27 cellular contexts compared by ENCODE assay signal in genomic region chr1:7640350-7640749, GRCh38.
"Had no signal": no experiment of that assay in that cellular context is flagged by ENCODE, and none has a peak within 500 bp of the region (broad histone marks: within the 10 kb centered on the region; RNA-seq: fewer than 3 reads in every experiment).

No MANE protein-coding gene starts in this region.

- H3K4me3 ChIP-seq: ascending aorta, esophagus squamous epithelium, gastroesophageal sphincter had no signal

- H3K4me3 Mint-ChIP-seq: activated CD4-positive, alpha-beta memory T cell treated with anti-CD3 and anti-CD28 coated beads, Interleukin-2, amount 10 ng/mL, durations not matched to agents 7 days and 5 days; activated CD4-positive, alpha-beta T cell treated with anti-CD3 and anti-CD28 coated beads, Interleukin-2, amount 10 ng/mL, durations not matched to agents 7 days and 5 days; activated naive CD4-positive, alpha-beta T cell treated with anti-CD3 and anti-CD28 coated beads, Interleukin-2, amount 10 ng/mL, durations not matched to agents 7 days and 5 days; activated naive CD8-positive, alpha-beta T cell treated with anti-CD3 and anti-CD28 coated beads, Interleukin-2, amount 10 ng/mL, durations not matched to agents 7 days and 5 days; activated T-cell treated with anti-CD3 and anti-CD28 coated beads, Interleukin-2, amount 50 U/mL, for 24 hours; activated T-cell treated with anti-CD3 and anti-CD28 coated beads, Interleukin-2, amount 50 U/mL, for 72 hours; central memory CD8-positive, alpha-beta T cell; effector memory CD8-positive, alpha-beta T cell; WTC11 had no signal

- H3K9me3 ChIP-seq: ascending aorta, esophagus squamous epithelium had no signal

- H3K27me3 ChIP-seq: ascending aorta, brain microvascular endothelial cell had no signal

- H3K27me3 Mint-ChIP-seq: activated CD4-positive, alpha-beta memory T cell treated with anti-CD3 and anti-CD28 coated beads, Interleukin-2, amount 10 ng/mL, durations not matched to agents 7 days and 5 days; activated CD4-positive, alpha-beta T cell treated with anti-CD3 and anti-CD28 coated beads, Interleukin-2, amount 10 ng/mL, durations not matched to agents 7 days and 5 days; activated naive CD4-positive, alpha-beta T cell treated with anti-CD3 and anti-CD28 coated beads, Interleukin-2, amount 10 ng/mL, durations not matched to agents 7 days and 5 days; activated naive CD8-positive, alpha-beta T cell treated with anti-CD3 and anti-CD28 coated beads, Interleukin-2, amount 10 ng/mL, durations not matched to agents 7 days and 5 days; activated T-cell treated with anti-CD3 and anti-CD28 coated beads, Interleukin-2, amount 50 U/mL, for 24 hours had no signal

- H3K4me1 Mint-ChIP-seq: activated CD4-positive, alpha-beta memory T cell treated with anti-CD3 and anti-CD28 coated beads, Interleukin-2, amount 10 ng/mL, durations not matched to agents 7 days and 5 days; activated CD4-positive, alpha-beta T cell treated with anti-CD3 and anti-CD28 coated beads, Interleukin-2, amount 10 ng/mL, durations not matched to agents 7 days and 5 days; activated naive CD4-positive, alpha-beta T cell treated with anti-CD3 and anti-CD28 coated beads, Interleukin-2, amount 10 ng/mL, durations not matched to agents 7 days and 5 days; activated naive CD8-positive, alpha-beta T cell treated with anti-CD3 and anti-CD28 coated beads, Interleukin-2, amount 10 ng/mL, durations not matched to agents 7 days and 5 days; central memory CD8-positive, alpha-beta T cell had no signal

- H3K4me1 ChIP-seq: ascending aorta had no signal

- H3K9me3 Mint-ChIP-seq: activated CD4-positive, alpha-beta memory T cell treated with anti-CD3 and anti-CD28 coated beads, Interleukin-2, amount 10 ng/mL, durations not matched to agents 7 days and 5 days; activated CD4-positive, alpha-beta T cell treated with anti-CD3 and anti-CD28 coated beads, Interleukin-2, amount 10 ng/mL, durations not matched to agents 7 days and 5 days; activated naive CD4-positive, alpha-beta T cell treated with anti-CD3 and anti-CD28 coated beads, Interleukin-2, amount 10 ng/mL, durations not matched to agents 7 days and 5 days; activated naive CD4-positive, alpha-beta T cell treated with anti-CD3 and anti-CD28 coated beads, Interleukin-2, amount 50 U/mL, for 72 hours; activated naive CD8-positive, alpha-beta T cell treated with anti-CD3 and anti-CD28 coated beads, Interleukin-2, amount 10 ng/mL, durations not matched to agents 7 days and 5 days; activated T-cell treated with anti-CD3 and anti-CD28 coated beads, Interleukin-2, amount 50 U/mL, for 24 hours; activated T-cell treated with anti-CD3 and anti-CD28 coated beads, Interleukin-2, amount 50 U/mL, for 72 hours; central memory CD8-positive, alpha-beta T cell; effector memory CD8-positive, alpha-beta T cell had no signal

- H3K36me3 ChIP-seq: ascending aorta, brain microvascular endothelial cell, esophagus squamous epithelium, gastroesophageal sphincter had no signal

- H3K36me3 Mint-ChIP-seq: activated naive CD4-positive, alpha-beta T cell treated with anti-CD3 and anti-CD28 coated beads, Interleukin-2, amount 10 ng/mL, durations not matched to agents 7 days and 5 days; activated naive CD4-positive, alpha-beta T cell treated with anti-CD3 and anti-CD28 coated beads, Interleukin-2, amount 50 U/mL, for 72 hours; activated naive CD8-positive, alpha-beta T cell treated with anti-CD3 and anti-CD28 coated beads, Interleukin-2, amount 10 ng/mL, durations not matched to agents 7 days and 5 days; WTC11 had no signal

- H3K27ac Mint-ChIP-seq: activated CD4-positive, alpha-beta memory T cell treated with anti-CD3 and anti-CD28 coated beads, Interleukin-2, amount 10 ng/mL, durations not matched to agents 7 days and 5 days; activated CD4-positive, alpha-beta T cell treated with anti-CD3 and anti-CD28 coated beads, Interleukin-2, amount 10 ng/mL, durations not matched to agents 7 days and 5 days; activated naive CD4-positive, alpha-beta T cell treated with anti-CD3 and anti-CD28 coated beads, Interleukin-2, amount 10 ng/mL, durations not matched to agents 7 days and 5 days; activated naive CD4-positive, alpha-beta T cell treated with anti-CD3 and anti-CD28 coated beads, Interleukin-2, amount 50 U/mL, for 72 hours; activated naive CD8-positive, alpha-beta T cell treated with anti-CD3 and anti-CD28 coated beads, Interleukin-2, amount 10 ng/mL, durations not matched to agents 7 days and 5 days; activated T-cell treated with anti-CD3 and anti-CD28 coated beads, Interleukin-2, amount 50 U/mL, for 24 hours; activated T-cell treated with anti-CD3 and anti-CD28 coated beads, Interleukin-2, amount 50 U/mL, for 72 hours; effector memory CD8-positive, alpha-beta T cell had no signal

- DNase-seq: activated CD4-positive, alpha-beta memory T cell treated with anti-CD3 and anti-CD28 coated beads, Interleukin-2, amount 10 ng/mL, durations not matched to agents 7 days and 5 days; activated CD4-positive, alpha-beta T cell treated with anti-CD3 and anti-CD28 coated beads for 1 hour; activated CD4-positive, alpha-beta T cell treated with anti-CD3 and anti-CD28 coated beads for 4 hours; activated CD4-positive, alpha-beta T cell treated with anti-CD3 and anti-CD28 coated beads, Interleukin-2, amount 10 ng/mL, durations not matched to agents 7 days and 5 days; activated CD4-positive, alpha-beta T cell treated with anti-CD3 and anti-CD28 coated beads, Interleukin-2, amount 50 U/mL, for 4 hours; activated CD8-positive, alpha-beta memory T cell treated with anti-CD3 and anti-CD28 coated beads, Interleukin-2, amount 50 U/mL, for 48 hours; activated gamma-delta T cell; activated naive CD4-positive, alpha-beta T cell; activated naive CD4-positive, alpha-beta T cell treated with anti-CD3 and anti-CD28 coated beads, Interleukin-2, amount 10 ng/mL, durations not matched to agents 7 days and 5 days; activated naive CD8-positive, alpha-beta T cell treated with anti-CD3 and anti-CD28 coated beads, Interleukin-2, amount 10 ng/mL, durations not matched to agents 7 days and 5 days; activated T-cell treated with anti-CD3 and anti-CD28 coated beads for 4 hours; activated T-cell treated with anti-CD3 and anti-CD28 coated beads, Interleukin-2, amount 50 U/mL, for 24 hours; activated T-cell treated with anti-CD3 and anti-CD28 coated beads, Interleukin-2, amount 50 U/mL, for 72 hours; brain microvascular endothelial cell; cortex of kidney; dermis blood vessel endothelial cell; effector CD4-positive, alpha-beta T cell; effector memory CD8-positive, alpha-beta T cell; erythroblast; esophagus squamous epithelium; foreskin melanocyte; T-helper 2 cell had no signal

- H3K27ac ChIP-seq: ascending aorta, brain microvascular endothelial cell, esophagus squamous epithelium, gastroesophageal sphincter had no signal
